20 cellular contexts compared by ENCODE assay signal in genomic region chr2:240322231-240322955, GRCh38.
DNase-seq lines count a peak whose midpoint lies in the region; ATAC-seq and TF ChIP-seq lines count a peak whose summit lies in the region.
"Had no signal": no experiment of that assay in that cellular context is flagged by ENCODE, and none has a peak within 500 bp of the region (broad histone marks: within the 10 kb centered on the region; RNA-seq: fewer than 3 reads in every experiment).

No MANE protein-coding gene starts in this region.

- DNase-seq in NCI-H2196 (lab: John Stamatoyannopoulos, UW; ENCODE audit: unreplicated experiment): peak; percentile 15
- no peak for DNase-seq in NCI-H2196 treated with DMSO at 0.1 percent for 48 hours (lab: John Stamatoyannopoulos, UW; ENCODE audit: unreplicated experiment)
- no peak for DNase-seq in RWPE1 (ENCODE audit: low spot score)
- peak; percentile 44 for DNase-seq in hepatocyte (ENCODE audit: low spot score)
- peak in 1 of 2 donors; percentile 68 for DNase-seq in gastrocnemius medialis
- no peak for DNase-seq in activated CD4-positive, alpha-beta T cell treated with anti-CD3 and anti-CD28 coated beads, Interleukin-2, amount 50 U/mL, for 1 hour
- DNase-seq in SIG-M5 treated with dmso at 0.1 percent for 504 hours (lab: John Stamatoyannopoulos, UW; ENCODE audit: unreplicated experiment): no peak
- DNase-seq in effector CD8-positive, alpha-beta T cell (lab: John Stamatoyannopoulos, UW): no peak
- DNase-seq: activated gamma-delta T cell treated with Interleukin-2 at 50 U/mL for 16 hours; CD4-positive, alpha-beta memory T cell; DND-41; hypothalamus; NCI-H1105; NK-92 treated with Interleukin-12 subunit alpha and Interleukin-12 subunit beta, amount 100 ng/mL, for 24 hours; SHP77; stimulated activated naive B cell treated with anti-CD40 and anti-IgM and Interleukin-4, amounts not matched to agents 10 μg/mL and 1 μg/mL and 100 μg/mL, for 72 hours had no signal

- H3K27me3 ChIP-seq in hepatocyte (no peaks in the 10 kb centered on the region), gastrocnemius medialis (no peaks in the 10 kb centered on the region)
- H3K27me3 ChIP-seq: dorsolateral prefrontal cortex, tibial nerve had no signal

- TF ChIP-seq POLR2A in gastrocnemius medialis (IDR thresholded peaks at IDR 0.05): no peak

- H3K36me3 ChIP-seq in hepatocyte (replicated peaks; ENCODE audit: insufficient read depth, low read depth): no peaks in the 10 kb centered on the region
- H3K36me3 ChIP-seq in gastrocnemius medialis: no peaks in the 10 kb centered on the region
- H3K36me3 ChIP-seq: tibial nerve had no signal

- intact Hi-C loops in gastrocnemius medialis (cut with DNase I; ENCODE audit: low total_unique reads): no loop called here

- peak; percentile 53 to 83 for ATAC-seq in gastrocnemius medialis
- ATAC-seq: activated CD4-positive, CD25-positive, alpha-beta regulatory T cell treated with anti-CD3 and anti-CD28 coated beads, Interleukin-2, amount 50 U/mL, for 24 hours; K562; stimulated activated naive B cell treated with anti-CD40 and anti-IgM and Interleukin-4, amounts not matched to agents 10 μg/mL and 1 μg/mL and 100 μg/mL, for 72 hours had no signal

- no peaks in the 10 kb centered on the region for H4K20me1 ChIP-seq in hepatocyte (ENCODE audit: insufficient read depth, poor library complexity, severe bottlenecking)

- no peaks in the 10 kb centered on the region for H3K9me2 ChIP-seq in hepatocyte (replicated peaks; ENCODE audit: insufficient read depth)

- no peak overlapping the region for H3K4me3 ChIP-seq in hepatocyte
- no peak overlapping the region for H3K4me3 ChIP-seq in gastrocnemius medialis
- H3K4me3 ChIP-seq: dorsolateral prefrontal cortex, K562, tibial nerve had no signal

- H3K79me2 ChIP-seq in hepatocyte: no peaks in the 10 kb centered on the region

- TF ChIP-seq CTCF in RWPE1 (conservative IDR thresholded peaks at IDR 0.05; ENCODE audit: low read depth): no peak
- TF ChIP-seq CTCF in hepatocyte (IDR thresholded peaks at IDR 0.05; ENCODE audit: poor library complexity): no peak
- no peak for TF ChIP-seq CTCF in gastrocnemius medialis (IDR thresholded peaks at IDR 0.05 in 4 of 5, conservative IDR thresholded peaks at IDR 0.05 in 1 of 5)

- in situ Hi-C loops in gastrocnemius medialis (cut with MboI; ENCODE audit: low sequenced_read_pairs in 4 of 4): no loop called here

- CTCF ChIA-PET in RWPE1 (lab: Yijun Ruan, JAX): no interaction called here

- H3K9me3 ChIP-seq in hepatocyte (ENCODE audit: low read depth) (no peaks in the 10 kb centered on the region), gastrocnemius medialis (no peaks in the 10 kb centered on the region)
- H3K9me3 ChIP-seq: tibial nerve had no signal

- WGBS in hepatocyte (ENCODE audit: low lambda C conversion rate, missing lambda C conversion rate): 88% methylated on average over 28 of the region's 29 CpGs

- POLR2A ChIA-PET in RWPE1 (lab: Yijun Ruan, JAX; ENCODE audit: low non-redundant PET): no interaction called here

- no peak overlapping the region for H2AFZ ChIP-seq in hepatocyte

- peak overlapping the region; percentile 5; the same call in 1 of the 2 replicates for H3K27ac ChIP-seq in RWPE1
- no peak overlapping the region for H3K27ac ChIP-seq in hepatocyte
- H3K27ac ChIP-seq in gastrocnemius medialis: no peak overlapping the region
- H3K27ac ChIP-seq: tibial nerve had no signal

- peaks cover 6% of the 10 kb centered on the region for H3K4me1 ChIP-seq in hepatocyte (ENCODE audit: insufficient read depth)
- peaks cover 0 to 8% of the 10 kb centered on the region in 2 donors for H3K4me1 ChIP-seq in gastrocnemius medialis

- no peak overlapping the region for H3K4me2 ChIP-seq in hepatocyte

Comparison
In these comparisons a context has a peak if more than half of its experiments do, and no peak if none do; other contexts are left out.
1. DNase-seq: peak in NCI-H2196 (single experiment) and hepatocyte (single experiment); none in NCI-H2196 treated with DMSO at 0.1 percent for 48 hours (single experiment), RWPE1 (single experiment), activated CD4-positive, alpha-beta T cell treated with anti-CD3 and anti-CD28 coated beads, Interleukin-2, amount 50 U/mL, for 1 hour (single experiment), SIG-M5 treated with dmso at 0.1 percent for 504 hours (single experiment) and effector CD8-positive, alpha-beta T cell (single experiment).